1 cellular context compared by ENCODE assay signal in the genomic region with DNA sequence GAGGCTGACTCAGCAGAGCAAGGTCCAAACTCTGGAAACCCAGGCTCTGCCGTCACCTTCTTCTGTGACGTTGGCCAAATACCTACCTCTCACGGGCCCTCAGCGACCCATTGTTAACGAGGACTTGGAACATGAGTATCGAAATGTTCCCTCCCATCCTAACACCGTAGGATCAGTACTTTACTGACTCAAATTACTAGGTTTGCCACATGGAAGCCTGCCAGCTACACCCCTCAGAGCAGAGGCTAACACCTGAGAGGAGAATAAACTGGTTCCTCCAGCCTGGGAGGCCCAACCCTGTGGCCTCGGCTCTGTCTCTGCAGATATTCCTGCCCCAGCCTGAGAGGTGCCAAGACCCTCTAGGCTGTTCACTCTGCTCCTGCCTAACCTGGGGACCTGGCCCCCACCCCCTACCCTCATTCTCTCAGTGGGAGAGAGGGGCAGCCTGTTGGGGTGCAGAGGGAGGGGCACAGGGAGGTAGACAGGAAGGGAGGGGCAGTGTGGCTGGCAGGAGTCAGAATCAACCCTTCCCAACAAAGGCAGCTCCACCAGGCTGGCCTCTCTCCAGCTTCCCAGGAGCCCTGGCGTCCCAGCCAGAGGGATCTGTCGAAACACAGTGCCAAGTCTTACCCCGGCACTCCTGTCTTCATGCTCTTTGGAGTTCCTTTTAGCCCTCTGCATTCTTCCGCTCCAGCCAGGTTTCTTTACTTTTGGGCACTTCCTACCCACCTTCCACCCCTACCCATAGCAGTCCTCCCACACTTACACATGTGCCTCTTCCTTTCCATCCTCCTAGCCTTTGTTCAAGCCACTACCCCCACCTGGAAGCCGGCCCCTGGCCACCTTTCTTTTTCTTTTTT.
TF ChIP-seq lines count a peak whose summit lies in the region.

No MANE protein-coding gene starts in this region.

TF ChIP-seq in Ishikawa, 13 proteins besides CTCF, POLR2A, EP300 and RAD21 (continued from another document):
- TF ChIP-seq NFIC (IDR thresholded peaks at IDR 0.05) = peak; percentile 94
